Comparison of ENCODE assay signal across 20 cellular contexts in the genomic region with DNA sequence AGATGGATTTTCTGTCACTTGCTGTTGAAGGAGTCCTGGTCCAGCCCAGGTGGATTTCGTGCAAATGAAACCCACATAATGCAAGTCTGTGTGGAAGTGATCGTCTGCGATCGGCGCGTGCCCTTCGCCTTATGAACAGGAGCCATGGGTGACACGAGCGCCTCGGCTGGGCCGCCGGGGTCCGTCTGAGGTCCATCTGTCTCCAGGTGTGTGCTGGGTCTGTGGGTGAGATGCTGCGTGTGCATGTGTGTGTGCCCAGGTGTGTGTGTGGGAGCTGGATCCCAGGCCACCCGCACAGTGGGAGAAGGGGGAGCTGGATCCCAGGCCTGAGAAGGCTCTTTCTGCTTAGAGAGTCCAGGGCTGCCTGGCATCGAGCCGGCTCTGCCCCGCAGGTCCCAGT. TPM values are rescaled to one million over a fixed set of nuclear protein-coding genes. Genes with fewer than 3 reads are reported as not detected.
"Had no signal": no experiment of that assay in that cellular context is flagged by ENCODE, and none has a peak within 500 bp of the region (broad histone marks: within the 10 kb centered on the region; RNA-seq: fewer than 3 reads in every experiment).

No MANE protein-coding gene starts in this region.

- H3K9me3 Mint-ChIP-seq: activated CD4-positive, alpha-beta memory T cell treated with anti-CD3 and anti-CD28 coated beads, Interleukin-2, amount 10 ng/mL, durations not matched to agents 7 days and 5 days; activated naive CD4-positive, alpha-beta T cell treated with anti-CD3 and anti-CD28 coated beads for 36 hours; activated T-helper 17 cell treated with anti-CD3 and anti-CD28 coated beads, Interleukin-2, amount 50 U/mL, for 72 hours; T-cell had no signal

- ATAC-seq: activated CD4-positive, alpha-beta T cell treated with anti-CD3 and anti-CD28 coated beads for 36 hours; activated T-helper 17 cell treated with anti-CD3 and anti-CD28 coated beads, Interleukin-2, amount 50 U/mL, for 72 hours; T-cell had no signal

- H3K4me2 ChIP-seq: PC-9 had no signal

- H3K4me3 ChIP-seq: cardiac muscle cell, PC-9 had no signal

- H2AFZ ChIP-seq: PC-9 had no signal

- H3K27ac ChIP-seq: brain microvascular endothelial cell, cardiac muscle cell, PC-9, SK-N-MC had no signal

- H3K36me3 Mint-ChIP-seq: activated naive CD8-positive, alpha-beta T cell; T-cell had no signal

- H3K27me3 ChIP-seq: cardiac muscle cell had no signal

- H3K4me3 Mint-ChIP-seq: activated CD4-positive, alpha-beta memory T cell treated with anti-CD3 and anti-CD28 coated beads, Interleukin-2, amount 10 ng/mL, durations not matched to agents 7 days and 5 days; activated CD4-positive, alpha-beta T cell treated with anti-CD3 and anti-CD28 coated beads for 36 hours; activated naive CD4-positive, alpha-beta T cell treated with anti-CD3 and anti-CD28 coated beads for 36 hours; activated naive CD8-positive, alpha-beta T cell; activated T-helper 17 cell treated with anti-CD3 and anti-CD28 coated beads, Interleukin-2, amount 50 U/mL, for 72 hours; T-cell had no signal

- H3K4me1 Mint-ChIP-seq: activated CD4-positive, alpha-beta memory T cell treated with anti-CD3 and anti-CD28 coated beads, Interleukin-2, amount 10 ng/mL, durations not matched to agents 7 days and 5 days; activated CD4-positive, alpha-beta T cell treated with anti-CD3 and anti-CD28 coated beads for 36 hours; activated T-helper 17 cell treated with anti-CD3 and anti-CD28 coated beads, Interleukin-2, amount 50 U/mL, for 72 hours had no signal

- H3K27ac Mint-ChIP-seq: activated CD4-positive, alpha-beta memory T cell treated with anti-CD3 and anti-CD28 coated beads, Interleukin-2, amount 10 ng/mL, durations not matched to agents 7 days and 5 days; activated CD4-positive, alpha-beta T cell treated with anti-CD3 and anti-CD28 coated beads for 36 hours; activated naive CD4-positive, alpha-beta T cell treated with anti-CD3 and anti-CD28 coated beads for 36 hours; activated naive CD8-positive, alpha-beta T cell; activated T-helper 17 cell treated with anti-CD3 and anti-CD28 coated beads, Interleukin-2, amount 50 U/mL, for 72 hours; T-cell had no signal

- DNase-seq: activated CD4-positive, alpha-beta memory T cell treated with anti-CD3 and anti-CD28 coated beads, Interleukin-2, amount 10 ng/mL, durations not matched to agents 7 days and 5 days; activated CD4-positive, alpha-beta T cell treated with anti-CD3 and anti-CD28 coated beads for 36 hours; activated CD4-positive, alpha-beta T cell treated with anti-CD3 and anti-CD28 coated beads, Interleukin-2, amount 50 U/mL, for 1 hour; activated gamma-delta T cell; activated naive CD4-positive, alpha-beta T cell treated with anti-CD3 and anti-CD28 coated beads for 36 hours; activated T-cell treated with anti-CD3 and anti-CD28 coated beads for 4 hours; activated T-cell treated with anti-CD3 and anti-CD28 coated beads, Interleukin-2, amount 50 U/mL, for 48 hours; MM.1S; NCI-H1436 treated with DMSO at 0.1 percent for 48 hours; NCI-H510A treated with DMSO at 0.1 percent for 48 hours; T-cell; T-helper 2 cell; T1000 had no signal

- H3K36me3 ChIP-seq: brain microvascular endothelial cell, cardiac muscle cell had no signal

- H3K27me3 Mint-ChIP-seq: activated CD4-positive, alpha-beta memory T cell treated with anti-CD3 and anti-CD28 coated beads, Interleukin-2, amount 10 ng/mL, durations not matched to agents 7 days and 5 days had no signal

RNA-seq across cellular contexts. Expression of gene GALNT9, which starts 53.8 kb away (rescaled TPM):
- total RNA-seq: activated CD4-positive, alpha-beta memory T cell treated with anti-CD3 and anti-CD28 coated beads, Interleukin-2, amount 10 ng/mL, durations not matched to agents 7 days and 5 days; activated CD8-positive, alpha-beta memory T cell treated with anti-CD3 and anti-CD28 coated beads for 36 hours had no signal
